ENCODE assay signal across 10 cellular contexts in genomic region chr1:220013497-220013896, GRCh38. TPM values are rescaled to one million over a fixed set of nuclear protein-coding genes. Genes with fewer than 3 reads are reported as not detected.
DNase-seq lines count a peak whose midpoint lies in the region; ATAC-seq, FAIRE-seq and TF ChIP-seq lines count a peak whose summit lies in the region.
"Had no signal": no experiment of that assay in that cellular context is flagged by ENCODE, and none has a peak within 500 bp of the region (broad histone marks: within the 10 kb centered on the region; RNA-seq: fewer than 3 reads in every experiment).

No MANE protein-coding gene starts in this region.

- H3K4me2 ChIP-seq in parathyroid adenoma (ENCODE audit: low read length), result peak overlapping the region; percentile 34

- H3K9me3 ChIP-seq in parathyroid adenoma (ENCODE audit: control insufficient read depth, low read length), result no peaks in the 10 kb centered on the region

- no peak for TF ChIP-seq POLR2A in GM12892 (IDR thresholded peaks at IDR 0.05; ENCODE audit: low read depth, low read length)

- FAIRE-seq in GM12892 (lab: Jason Lieb, UNC), result no peak
- no peak for FAIRE-seq in urothelium cell line (lab: Jason Lieb, UNC)
- FAIRE-seq: A204.1 had no signal

- peaks cover 57% of the 10 kb centered on the region for H3K36me3 Mint-ChIP-seq in T-helper 2 cell treated with Interferon-gamma antibody and Interleukin-4, amounts not matched to agents 5 μg/mL and 100 μg/mL, for 36 hours (ENCODE audit: low read depth)
- peaks cover 49% of the 10 kb centered on the region for H3K36me3 Mint-ChIP-seq in activated CD4-positive, alpha-beta memory T cell treated with anti-CD3 and anti-CD28 coated beads for 36 hours

- no peak overlapping the region for H3K9ac ChIP-seq in parathyroid adenoma

- H3K4me3 ChIP-seq in parathyroid adenoma (ENCODE audit: low read depth, low read length), result no peak overlapping the region

- H3K4me3 Mint-ChIP-seq in T-helper 2 cell treated with Interferon-gamma antibody and Interleukin-4, amounts not matched to agents 5 μg/mL and 100 μg/mL, for 36 hours, result no peak overlapping the region
- H3K4me3 Mint-ChIP-seq in activated CD4-positive, alpha-beta memory T cell treated with anti-CD3 and anti-CD28 coated beads for 36 hours, result no peak overlapping the region

- POLR2A ChIA-PET in activated CD4-positive, alpha-beta memory T cell treated with anti-CD3 and anti-CD28 coated beads for 36 hours (lab: Charles Lee), result no interaction called here

- H3K4me1 ChIP-seq in parathyroid adenoma, result no peaks in the 10 kb centered on the region

- no peak for TF ChIP-seq CTCF in parathyroid adenoma (IDR thresholded peaks at IDR 0.05)

- CTCF ChIA-PET in activated CD4-positive, alpha-beta memory T cell treated with anti-CD3 and anti-CD28 coated beads for 36 hours (lab: Charles Lee), result no interaction called here

- no peaks in the 10 kb centered on the region for H3K27me3 ChIP-seq in parathyroid adenoma (ENCODE audit: control insufficient read depth, insufficient read depth, low read length)

- no peak for DNase-seq in T-helper 2 cell treated with Interferon-gamma antibody and Interleukin-4, amounts not matched to agents 5 μg/mL and 100 μg/mL, for 36 hours (ENCODE audit: low spot score)
- DNase-seq in T-helper 2 cell, result no peak
- no peak for DNase-seq in activated CD4-positive, alpha-beta memory T cell treated with anti-CD3 and anti-CD28 coated beads for 36 hours
- no peak for DNase-seq in stimulated activated CD8-positive, alpha-beta memory T cell treated with anti-CD3 and anti-CD28 coated beads, Interleukin-4, amount 100 ng/mL, for 48 hours
- no peak for DNase-seq in GM12892 (ENCODE audit: insufficient read length)
- DNase-seq in urothelium cell line (ENCODE audit: low spot score), result no peak
- DNase-seq: NCI-H1930 had no signal

- no peak overlapping the region for H2AFZ ChIP-seq in parathyroid adenoma

- H3K27me3 Mint-ChIP-seq in T-helper 2 cell treated with Interferon-gamma antibody and Interleukin-4, amounts not matched to agents 5 μg/mL and 100 μg/mL, for 36 hours (ENCODE audit: low read depth), result no peaks in the 10 kb centered on the region
- H3K27me3 Mint-ChIP-seq in activated CD4-positive, alpha-beta memory T cell treated with anti-CD3 and anti-CD28 coated beads for 36 hours, result no peaks in the 10 kb centered on the region

- intact Hi-C loops in activated CD4-positive, alpha-beta memory T cell treated with anti-CD3 and anti-CD28 coated beads for 36 hours (cut with micrococcal nuclease), result no loop called here

- no peaks in the 10 kb centered on the region for H3K9me3 Mint-ChIP-seq in T-helper 2 cell treated with Interferon-gamma antibody and Interleukin-4, amounts not matched to agents 5 μg/mL and 100 μg/mL, for 36 hours
- H3K9me3 Mint-ChIP-seq in activated CD4-positive, alpha-beta memory T cell treated with anti-CD3 and anti-CD28 coated beads for 36 hours, result no peaks in the 10 kb centered on the region

- H3K36me3 ChIP-seq in parathyroid adenoma (ENCODE audit: control insufficient read depth, insufficient read depth, low read length), result no peaks in the 10 kb centered on the region

- H3K27ac Mint-ChIP-seq in T-helper 2 cell treated with Interferon-gamma antibody and Interleukin-4, amounts not matched to agents 5 μg/mL and 100 μg/mL, for 36 hours, result peak overlapping the region; percentile 32
- H3K27ac Mint-ChIP-seq in activated CD4-positive, alpha-beta memory T cell treated with anti-CD3 and anti-CD28 coated beads for 36 hours, result peak overlapping the region; percentile 68

- ATAC-seq in HG02623 (IDR thresholded peaks at IDR 0.05; ENCODE audit: unreplicated experiment), result peak; percentile 60

- H3K4me1 Mint-ChIP-seq in T-helper 2 cell treated with Interferon-gamma antibody and Interleukin-4, amounts not matched to agents 5 μg/mL and 100 μg/mL, for 36 hours (ENCODE audit: low read depth), result peaks cover 18% of the 10 kb centered on the region
- peaks cover 20% of the 10 kb centered on the region for H3K4me1 Mint-ChIP-seq in activated CD4-positive, alpha-beta memory T cell treated with anti-CD3 and anti-CD28 coated beads for 36 hours (ENCODE audit: low read depth)

- no peak overlapping the region for H3K27ac ChIP-seq in parathyroid adenoma

- H3K79me2 ChIP-seq in parathyroid adenoma, result no peaks in the 10 kb centered on the region

RNA-seq across cellular contexts. Expression of gene EPRS1, which starts 32.8 kb away (rescaled TPM):
- 100 to 1,000 TPM; 191 to 198 TPM for total RNA-seq in activated CD4-positive, alpha-beta memory T cell treated with anti-CD3 and anti-CD28 coated beads for 36 hours
- 100.0 TPM for polyA plus RNA-seq in GM12892 (2012; ENCODE audit: missing spikeins)
